In genomic region chr15:37098468-37099320, GRCh38 we compare ENCODE assay signal across 8 cellular contexts. TPM values are rescaled to one million over a fixed set of nuclear protein-coding genes. Genes with fewer than 3 reads are reported as not detected.
DNase-seq lines count a peak whose midpoint lies in the region; ATAC-seq and TF ChIP-seq lines count a peak whose summit lies in the region.

No MANE protein-coding gene starts in this region.

- TF ChIP-seq EP300 in tibial nerve (IDR thresholded peaks at IDR 0.05) = no peak

- H3K27me3 ChIP-seq in Panc1 (ENCODE audit: control insufficient read depth, insufficient read depth, low read length) = no peaks in the 10 kb centered on the region
- H3K27me3 ChIP-seq in dorsolateral prefrontal cortex = peaks cover 0 to 63% (median 20%) of the 10 kb centered on the region in 45 donors
- H3K27me3 ChIP-seq in lung (ENCODE audit: control insufficient read depth, insufficient read depth) = no peaks in the 10 kb centered on the region
- peaks cover 0 to 90% of the 10 kb centered on the region in 2 donors for H3K27me3 ChIP-seq in tibial nerve

- ATAC-seq in Panc1 = peak; percentile 49
- ATAC-seq in lung (ENCODE audit: insufficient read depth, low FRiP score) = no peak

- intact Hi-C loops in Panc1 (cut with micrococcal nuclease; ENCODE audit: unreplicated experiment) = no loop called here
- intact Hi-C loops in dorsolateral prefrontal cortex (cut with DNase I) = no loop called here

- H3K4me3 ChIP-seq in HEK293 (ENCODE audit: low read depth, low read length) (peak overlapping the region; percentile 61), Panc1 (ENCODE audit: low read depth in 2 of 2, low read length in 2 of 2) (peak overlapping the region; percentile 66 to 92), dorsolateral prefrontal cortex (peak overlapping the region; percentile 52 to 87 (median 74)), lung (peak overlapping the region; percentile 87), tibial nerve (peak overlapping the region; percentile 44 to 75 (median 59))

- peak in 1 of 2 donors; percentile 17 for TF ChIP-seq POLR2A in tibial nerve (IDR thresholded peaks at IDR 0.05)

- H3K9me3 ChIP-seq in HEK293 (ENCODE audit: control insufficient read depth, insufficient read depth, low read depth, low read length) (no peaks in the 10 kb centered on the region), Panc1 (ENCODE audit: control insufficient read depth, insufficient read depth, low read depth, low read length) (no peaks in the 10 kb centered on the region), lung (ENCODE audit: control insufficient read depth in 2 of 2, insufficient read depth in 1 of 2, low read length in 1 of 2) (no peaks in the 10 kb centered on the region), tibial nerve (no peaks in the 10 kb centered on the region)

- H3K4me1 ChIP-seq in HEK293 (ENCODE audit: control insufficient read depth, insufficient read depth, low read length) (peaks cover 4% of the 10 kb centered on the region; the same call in 1 of the 2 replicates), Panc1 (ENCODE audit: control insufficient read depth, insufficient read depth, low read length) (peaks cover 17% of the 10 kb centered on the region), lung (ENCODE audit: control insufficient read depth in 2 of 2, insufficient read depth in 2 of 2, low read length in 2 of 2) (peaks cover 0 to 2% of the 10 kb centered on the region in 2 donors), tibial nerve (peaks cover 0 to 79% (median 17%) of the 10 kb centered on the region in 4 donors)

- peak; percentile 28 to 55 (median 34) for DNase-seq in NCI-H1417 (lab: John Stamatoyannopoulos, UW)
- no peak for DNase-seq in NCI-H1417 treated with DMSO at 0.1 percent for 48 hours (lab: John Stamatoyannopoulos, UW)
- DNase-seq in Panc1 (ENCODE audit: low read depth, low spot score) = no peak
- DNase-seq in dorsolateral prefrontal cortex = peak in 3 of 10 donors; percentile 45 to 59 (median 48)
- DNase-seq in lung (ENCODE audit: low spot score) = no peak
- DNase-seq in tibial nerve (ENCODE audit: low spot score in 2 of 2) = peak in 1 of 2 donors; percentile 20
- DNase-seq in HuH-7.5 (ENCODE audit: low spot score) = no peak

- TF ChIP-seq CTCF in HEK293 (tag by site-specific recombination; IDR thresholded peaks at IDR 0.05) (no peak), Panc1 (IDR thresholded peaks at IDR 0.05) (no peak), dorsolateral prefrontal cortex (IDR thresholded peaks at IDR 0.05 in 54 of 56, conservative IDR thresholded peaks at IDR 0.05 in 2 of 56; ENCODE audit: low read depth in 1 of 56, partially characterized antibody in 56 of 56) (no peak), lung (IDR thresholded peaks at IDR 0.05; ENCODE audit: control extremely low read depth, extremely low read depth) (no peak), tibial nerve (IDR thresholded peaks at IDR 0.05) (peak in 1 of 5 experiments; percentile 3)

- H3K27ac ChIP-seq in HEK293 (ENCODE audit: extremely low read depth, low read depth, low read length) (peak overlapping the region; percentile 98), Panc1 (ENCODE audit: low read length) (peak overlapping the region; percentile 73), dorsolateral prefrontal cortex (peak overlapping the region; percentile 49 to 99 (median 95)), lung (ENCODE audit: low read depth in 1 of 2, low read length in 1 of 2) (peak overlapping the region; percentile 93 to 97), tibial nerve (peak overlapping the region; percentile 11 to 89 (median 64))

- BruUV-seq in Panc1 (replicated peaks; lab: Mats Ljungman, UMichigan) = no TSS peak

- in situ Hi-C loops in Panc1 (cut with HindIII; ENCODE audit: low pct_unique_long_range_greater_than_20kb, low sequenced_read_pairs) = no loop called here

- H3K36me3 ChIP-seq in HEK293 (ENCODE audit: control insufficient read depth in 2 of 2, insufficient read depth in 1 of 2, low read length in 2 of 2) = peaks cover 3 to 16% of the 10 kb centered on the region in 2 experiments; a peak in 2 of 3 replicates
- H3K36me3 ChIP-seq in Panc1 (ENCODE audit: control insufficient read depth, insufficient read depth, low read length) = no peaks in the 10 kb centered on the region
- H3K36me3 ChIP-seq in lung (ENCODE audit: control insufficient read depth in 2 of 2, insufficient read depth in 2 of 2, low read length in 2 of 2) = no peaks in the 10 kb centered on the region
- no peaks in the 10 kb centered on the region for H3K36me3 ChIP-seq in tibial nerve

- CTCF ChIA-PET in HEK293 (lab: Yijun Ruan, JAX) = no interaction called here
- CTCF ChIA-PET in Panc1 (lab: Charles Lee) = no interaction called here

- POLR2A ChIA-PET in HEK293 (lab: Yijun Ruan, JAX) = no interaction called here
- POLR2A ChIA-PET in Panc1 (lab: Charles Lee) = no interaction called here

- 1% methylated on average over 75 of the region's 75 CpGs for WGBS in lung, 2 donors
- WGBS in tibial nerve, 2 donors = 1 to 2% methylated on average over 65 to 74 of the region's 75 CpGs

TF ChIP-seq in HEK293, 187 proteins besides CTCF, POLR2A, EP300 and RAD21:
- TF ChIP-seq ZNF776 (tag by site-specific recombination; IDR thresholded peaks at IDR 0.05; ENCODE audit: borderline replicate concordance) (no peak), ZSCAN4 (tag by site-specific recombination; IDR thresholded peaks at IDR 0.05) (peak; percentile 93), ZNF366 (tag by site-specific recombination; conservative IDR thresholded peaks at IDR 0.05) (peak; percentile 41), PBX3 (CRISPR knock-in tag; IDR thresholded peaks at IDR 0.05) (0 out of 2 replicates have a peak, but pooled peaks have one; percentile 43), ZBTB20 (tag by site-specific recombination; IDR thresholded peaks at IDR 0.05) (peak; percentile 20; the same call in 1 of the 2 replicates), ZNF600 (tag by site-specific recombination; IDR thresholded peaks at IDR 0.05) (0 out of 2 replicates have a peak, but pooled peaks have one; percentile 12), PRDM1 (tag by site-specific recombination; IDR thresholded peaks at IDR 0.05) (peak; percentile 86), ZNF248 (tag by site-specific recombination; IDR thresholded peaks at IDR 0.05) (no peak), ZBTB26 (tag by site-specific recombination; optimal IDR thresholded peaks at IDR 0.05) (peak; percentile 98), ZNF433 (tag by site-specific recombination; IDR thresholded peaks at IDR 0.05; ENCODE audit: low read depth) (no peak), ZNF138 (tag by site-specific recombination; IDR thresholded peaks at IDR 0.05; ENCODE audit: borderline replicate concordance) (no peak), ZNF23 (tag by site-specific recombination; IDR thresholded peaks at IDR 0.05; ENCODE audit: borderline replicate concordance) (no peak)

RNA-seq across cellular contexts. Expression of gene MEIS2, which starts 1.7 kb away (rescaled TPM):
- 9.3 TPM for total RNA-seq in Panc1 (2021; ENCODE audit: unreplicated experiment)
- polyA plus RNA-seq in Panc1 (2012; ENCODE audit: insufficient read length) = 8.1 TPM
- total RNA-seq in dorsolateral prefrontal cortex = 10 to 100 TPM; 23.7 to 65.2 (median 44.8) TPM
- 10 to 100 TPM; 18.9 to 47.5 TPM for total RNA-seq in lung
- polyA plus RNA-seq in lung = 1 to 10 TPM; 5.6 to 8.4 TPM
- total RNA-seq in tibial nerve = 10 to 100 TPM in 3 of 4 donors, 1 to 10 TPM in 1; 9.4 to 15.7 (median 14.3) TPM

Comparison
In these comparisons a context has a peak if more than half of its experiments do, and no peak if none do; other contexts are left out.
1. DNase-seq: peak in NCI-H1417 (3 of 3); none in NCI-H1417 treated with DMSO at 0.1 percent for 48 hours (single experiment), Panc1 (single experiment), lung (single experiment) and HuH-7.5 (single experiment).
2. Peak in every context shown above with its lines, with median percentiles within 50 percentile points of each other: H3K27ac ChIP-seq and H3K4me3 ChIP-seq.